ENCODE assay signal across 7 cellular contexts in genomic region chr7:149714910-149715471, GRCh38. TPM values are rescaled to one million over a fixed set of nuclear protein-coding genes. Genes with fewer than 3 reads are reported as not detected.
DNase-seq lines count a peak whose midpoint lies in the region; ATAC-seq and TF ChIP-seq lines count a peak whose summit lies in the region.

No MANE protein-coding gene starts in this region.

- ATAC-seq in GM19372 (IDR thresholded peaks at IDR 0.05; ENCODE audit: low read depth, unreplicated experiment), result peak; percentile 16
- peak; percentile 5 for ATAC-seq in HG03108 (IDR thresholded peaks at IDR 0.05; ENCODE audit: unreplicated experiment)
- ATAC-seq in foreskin keratinocyte, result peak; percentile 12
- ATAC-seq in sciatic nerve, result peak; percentile 27

- H3K4me1 ChIP-seq in foreskin keratinocyte, result peaks cover 9% of the 10 kb centered on the region

- peaks cover 5% of the 10 kb centered on the region for H3K27me3 ChIP-seq in foreskin keratinocyte

- DNase-seq in activated CD4-positive, alpha-beta T cell treated with anti-CD3 and anti-CD28 coated beads, Interleukin-2, amount 50 U/mL, for 4 hours, result peak; percentile 38 to 44
- DNase-seq in foreskin keratinocyte (peak in 1 of 2 donors; percentile 34), sciatic nerve (ENCODE audit: low spot score) (no peak), islet precursor cell (no peak), mucosa of gallbladder (ENCODE audit: low spot score) (no peak)

- H3K27ac ChIP-seq in foreskin keratinocyte, result peak overlapping the region; percentile 48

- intact Hi-C loops in sciatic nerve (cut with DNase I), result no loop called here

- no peak for TF ChIP-seq CTCF in foreskin keratinocyte (conservative IDR thresholded peaks at IDR 0.05)

RNA-seq across cellular contexts. Expression of gene ZNF467, which starts 58.4 kb away (rescaled TPM):
- total RNA-seq in foreskin keratinocyte (0.35 and 0.48 TPM in 2 replicates), sciatic nerve (10.1 TPM), mucosa of gallbladder (31.1 TPM)
- polyA plus RNA-seq in foreskin keratinocyte, result 0.48 and 0.66 TPM in 2 replicates

Comparison
In these comparisons a context has a peak if more than half of its experiments do, and no peak if none do; other contexts are left out.
1. DNase-seq: peak in activated CD4-positive, alpha-beta T cell treated with anti-CD3 and anti-CD28 coated beads, Interleukin-2, amount 50 U/mL, for 4 hours (2 of 2); none in sciatic nerve (single experiment), islet precursor cell (single experiment) and mucosa of gallbladder (single experiment).
2. Peak in every context shown above with its lines, with median percentiles within 50 percentile points of each other: ATAC-seq.